Comparison of ENCODE assay signal across 8 cellular contexts in genomic region chr3:109275702-109276293, GRCh38. TPM values are rescaled to one million over a fixed set of nuclear protein-coding genes. Genes with fewer than 3 reads are reported as not detected.
DNase-seq lines count a peak whose midpoint lies in the region; ATAC-seq and TF ChIP-seq lines count a peak whose summit lies in the region.

No MANE protein-coding gene starts in this region.

- WGBS in lower leg skin, 2 donors: 14 to 19% methylated on average over 9 of the region's 9 CpGs

- DNase-seq in NCI-H345 treated with DMSO at 0.1 percent for 48 hours (lab: John Stamatoyannopoulos, UW; ENCODE audit: unreplicated experiment) (peak; percentile 1), NCI-H345 (lab: John Stamatoyannopoulos, UW) (no peak), MCF 10A (ENCODE audit: unreplicated experiment) (peak; percentile 58), lower lobe of right lung (no peak), lower leg skin (ENCODE audit: low spot score in 2 of 2) (no peak), GM20000 (ENCODE audit: low spot score) (no peak), DMS153 (lab: John Stamatoyannopoulos, UW) (no peak)

- ATAC-seq in lower lobe of right lung: peak; percentile 65 to 66

- intact Hi-C loops in MCF 10A (cut with micrococcal nuclease) (loop anchor here (1.0 to 5.0 kb wide), 3 partner anchors 94 to 1807 kb away; no protein-coding TSS in a partner anchor), lower lobe of right lung (cut with DNase I) (no loop called here), lower leg skin (cut with DNase I; ENCODE audit: low total_unique reads) (no loop called here)

- 0 out of 2 replicates have a peak, but pooled peaks cover 5% of the 10 kb centered on the region for H3F3A ChIP-seq in Loucy (ENCODE audit: low read depth)

- H3K9me3 Mint-ChIP-seq in MCF 10A (ENCODE audit: unreplicated experiment): no peaks in the 10 kb centered on the region

- peak overlapping the region; percentile 68; the same call in 1 of the 2 replicates for H2AFZ ChIP-seq in Loucy (ENCODE audit: low read length)

- no peaks in the 10 kb centered on the region for H4K20me1 ChIP-seq in Loucy (ENCODE audit: insufficient read depth, low read length, poor library complexity, severe bottlenecking)

- H3K4me1 Mint-ChIP-seq in MCF 10A (ENCODE audit: insufficient read depth, unreplicated experiment): no peaks in the 10 kb centered on the region

- no peaks in the 10 kb centered on the region for H3K36me3 ChIP-seq in Loucy (ENCODE audit: insufficient read depth, low read length)
- no peaks in the 10 kb centered on the region for H3K36me3 ChIP-seq in lower lobe of right lung

- POLR2A ChIA-PET in MCF 10A (lab: Yijun Ruan, JAX): no interaction called here

- no peak overlapping the region for H3K27ac ChIP-seq in lower lobe of right lung

- no peaks in the 10 kb centered on the region for H3K9me3 ChIP-seq in Loucy (ENCODE audit: insufficient read depth, low read depth, low read length)
- H3K9me3 ChIP-seq in lower lobe of right lung: no peaks in the 10 kb centered on the region

- CTCF ChIA-PET in MCF 10A (lab: Yijun Ruan, JAX): interaction anchor here (0.5 to 1.8 kb wide), 25 partner anchors 8 to 1798 kb away, joined by 3 to 9 read pairs (median 3); no protein-coding TSS in a partner anchor

- no peaks in the 10 kb centered on the region for H3K27me3 Mint-ChIP-seq in MCF 10A (ENCODE audit: insufficient read depth, unreplicated experiment)

- H3K4me2 ChIP-seq in Loucy (ENCODE audit: low read depth, low read length, poor library complexity, severe bottlenecking): peak overlapping the region; percentile 39

- no peak for TF ChIP-seq POLR2A in lower leg skin (IDR thresholded peaks at IDR 0.05)

- H3K79me2 ChIP-seq in Loucy (ENCODE audit: insufficient read depth, low read length): no peaks in the 10 kb centered on the region

- H3K9me2 ChIP-seq in Loucy (replicated peaks; ENCODE audit: low read depth, low read length): no peaks in the 10 kb centered on the region

- BruUV-seq in MCF 10A (replicated peaks; lab: Mats Ljungman, UMichigan): no TSS peak

- H3K9ac ChIP-seq in Loucy (ENCODE audit: low read depth, low read length, poor library complexity, severe bottlenecking): no peak overlapping the region

- H3K27me3 ChIP-seq in Loucy (ENCODE audit: insufficient read depth, low read length, poor library complexity, severe bottlenecking) (no peaks in the 10 kb centered on the region), lower lobe of right lung (ENCODE audit: low read depth) (no peaks in the 10 kb centered on the region)

- no peaks in the 10 kb centered on the region for H3K36me3 Mint-ChIP-seq in MCF 10A (ENCODE audit: insufficient read depth, unreplicated experiment)

- H3K27ac Mint-ChIP-seq in MCF 10A (ENCODE audit: low read depth, unreplicated experiment): no peak overlapping the region

- no peak overlapping the region for H3K4me3 Mint-ChIP-seq in MCF 10A (ENCODE audit: unreplicated experiment)

- H3K4me1 ChIP-seq in Loucy (ENCODE audit: insufficient read depth, low read length, poor library complexity, severe bottlenecking) (peaks cover 15% of the 10 kb centered on the region), lower lobe of right lung (no peaks in the 10 kb centered on the region)

- H3K4me3 ChIP-seq in Loucy (ENCODE audit: low read length, poor library complexity, severe bottlenecking) (peak overlapping the region; percentile 15), lower lobe of right lung (no peak overlapping the region), lower leg skin (ENCODE audit: low read depth, poor library complexity, severe bottlenecking) (no peak overlapping the region)

- TF ChIP-seq CTCF in Loucy (conservative IDR thresholded peaks at IDR 0.05; ENCODE audit: low read length) (peak; percentile 76), MCF 10A (IDR thresholded peaks at IDR 0.05; ENCODE audit: unreplicated experiment) (peak; percentile 70), lower lobe of right lung (IDR thresholded peaks at IDR 0.05) (peak; percentile 44), lower leg skin (IDR thresholded peaks at IDR 0.05) (no peak), GM20000 (IDR thresholded peaks at IDR 0.05; ENCODE audit: extremely low read depth, missing control alignments) (no peak)

RNA-seq across cellular contexts. Expression of gene DPPA2, which starts 40.5 kb away (rescaled TPM):
- not detected in 2 replicates for total RNA-seq in MCF 10A (2022)
- total RNA-seq in lower lobe of right lung: not detected
- total RNA-seq in lower leg skin: not detected

Comparison
In these comparisons a context has a peak if more than half of its experiments do, and no peak if none do; other contexts are left out.
1. DNase-seq: peak in NCI-H345 treated with DMSO at 0.1 percent for 48 hours (single experiment) and MCF 10A (single experiment); none in NCI-H345 (single experiment), lower lobe of right lung (single experiment), lower leg skin (0 of 2), GM20000 (single experiment) and DMS153 (single experiment).
2. CTCF ChIP-seq: peak in Loucy (single experiment), MCF 10A (single experiment) and lower lobe of right lung (single experiment); none in lower leg skin (0 of 3) and GM20000 (single experiment).